In the genomic region with DNA sequence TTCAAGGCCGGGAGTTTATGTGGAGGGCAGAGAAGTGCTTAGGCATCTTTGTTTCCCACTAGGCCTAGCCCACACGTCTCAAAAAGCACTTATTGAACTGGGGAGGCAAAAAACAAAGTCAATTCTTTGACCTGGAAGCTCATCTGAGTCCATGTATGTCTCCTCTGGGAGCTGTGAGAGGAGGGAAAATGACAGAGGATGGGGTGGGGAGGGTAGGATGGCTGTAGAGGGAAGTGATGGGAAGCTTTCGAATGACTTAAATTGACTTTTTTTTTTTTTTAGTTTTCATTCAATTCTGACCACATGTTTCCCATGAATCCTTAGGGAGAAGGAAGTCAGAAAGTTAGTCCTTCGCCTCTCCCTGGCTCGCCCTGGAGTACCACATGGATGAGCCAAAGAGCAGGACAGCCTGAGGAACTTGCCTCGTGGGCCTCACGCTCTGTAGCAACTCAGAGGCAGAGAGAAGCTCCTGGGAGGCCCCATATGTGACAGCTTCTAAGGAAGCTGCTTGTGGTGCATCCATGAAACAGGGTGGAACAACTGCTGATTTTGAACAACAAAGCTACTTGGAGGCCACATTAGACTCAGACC, we compare ENCODE assay signal across 17 cellular contexts. TPM values are rescaled to one million over a fixed set of nuclear protein-coding genes. Genes with fewer than 3 reads are reported as not detected.
DNase-seq lines count a peak whose midpoint lies in the region; ATAC-seq and TF ChIP-seq lines count a peak whose summit lies in the region.
"Had no signal": no experiment of that assay in that cellular context is flagged by ENCODE, and none has a peak within 500 bp of the region (broad histone marks: within the 10 kb centered on the region; RNA-seq: fewer than 3 reads in every experiment).

No MANE protein-coding gene starts in this region.

- no peak overlapping the region; the same call in 1 of the 2 replicates for H3K14ac ChIP-seq in H9 (ENCODE audit: insufficient read depth, low read length)

- H3K79me2 ChIP-seq in GM23338 (replicated peaks; ENCODE audit: insufficient read depth) (peaks cover 17% of the 10 kb centered on the region; the same call in 1 of the 2 replicates), H9 (ENCODE audit: insufficient read depth, low read length) (no peaks in the 10 kb centered on the region)

- H2AFZ ChIP-seq in GM23338 = no peak overlapping the region
- no peak overlapping the region for H2AFZ ChIP-seq in H9 (ENCODE audit: low read length)

- no peaks in the 10 kb centered on the region for H3K9me2 ChIP-seq in GM23338 (ENCODE audit: insufficient read depth)

- H3K36me3 Mint-ChIP-seq in GM23338 (ENCODE audit: low read depth) = peaks cover 5% of the 10 kb centered on the region; the same call in 2 of the 3 replicates
- H3K36me3 Mint-ChIP-seq in H9 (ENCODE audit: insufficient read depth in 1 of 3, low read depth in 3 of 3) = peaks cover 0 to 9% (median 8%) of the 10 kb centered on the region in 3 experiments; a peak in 3 of 7 replicates
- H3K36me3 Mint-ChIP-seq in glutamatergic neuron (ENCODE audit: unreplicated experiment) = no peaks in the 10 kb centered on the region
- peaks cover 6% of the 10 kb centered on the region for H3K36me3 Mint-ChIP-seq in nephron progenitor cell (ENCODE audit: low read depth)
- H3K36me3 Mint-ChIP-seq in effector memory CD8-positive, alpha-beta T cell (ENCODE audit: insufficient read depth) = peaks cover 2% of the 10 kb centered on the region
- H3K36me3 Mint-ChIP-seq: CD8-positive, alpha-beta memory T cell had no signal

- H3K9ac ChIP-seq in H9 (ENCODE audit: extremely low read depth, insufficient read length, low read length) = no peak overlapping the region
- H3K9ac ChIP-seq: BLaER1 had no signal

- no peak overlapping the region for H3K4me2 ChIP-seq in GM23338
- H3K4me2 ChIP-seq in H9 (ENCODE audit: insufficient read depth, insufficient read length, low read length) = no peak overlapping the region
- H3K4me2 ChIP-seq: A549, BLaER1 had no signal

- H2BK20ac ChIP-seq in H9 (ENCODE audit: low read depth, low read length, poor library complexity, severe bottlenecking) = no peak overlapping the region

- H3K79me1 ChIP-seq in H9 (ENCODE audit: insufficient read depth, low read depth, low read length, poor library complexity, severe bottlenecking) = no peaks in the 10 kb centered on the region

- H3K4me1 ChIP-seq in GM23338 (ENCODE audit: insufficient read depth) = peaks cover 52% of the 10 kb centered on the region
- peaks cover 2% of the 10 kb centered on the region; the same call in 1 of the 2 replicates for H3K4me1 ChIP-seq in H9 (ENCODE audit: insufficient read depth, low read length)
- H3K4me1 ChIP-seq: A549 had no signal

- H3K27me3 Mint-ChIP-seq in GM23338 (ENCODE audit: insufficient read depth, low read depth, poor library complexity) = peaks cover 5% of the 10 kb centered on the region
- no peaks in the 10 kb centered on the region; the same call in 1 of the 2 replicates for H3K27me3 Mint-ChIP-seq in H9 (ENCODE audit: low read depth)
- H3K27me3 Mint-ChIP-seq in glutamatergic neuron (ENCODE audit: unreplicated experiment) = peaks cover 2% of the 10 kb centered on the region
- H3K27me3 Mint-ChIP-seq in nephron progenitor cell (ENCODE audit: low read depth, poor library complexity) = no peaks in the 10 kb centered on the region
- no peaks in the 10 kb centered on the region for H3K27me3 Mint-ChIP-seq in effector memory CD8-positive, alpha-beta T cell

- H2BK5ac ChIP-seq in H9 (ENCODE audit: insufficient read length, low read length) = no peak overlapping the region

- no peak overlapping the region for H3K4ac ChIP-seq in H9 (ENCODE audit: low read depth, low read length)

- no CpG with 5 or more reads among the region's 7 CpGs for WGBS in H9 (ENCODE audit: extremely low coverage, insufficient read length, low lambda C conversion rate)

- H3K23me2 ChIP-seq in H9 (ENCODE audit: insufficient read length, low read depth, low read length, poor library complexity, severe bottlenecking) = no peaks in the 10 kb centered on the region

- no peak overlapping the region for H3T11ph ChIP-seq in H9 (ENCODE audit: low read length)

- TF ChIP-seq CTCF in GM23338 (conservative IDR thresholded peaks at IDR 0.05; ENCODE audit: low read depth in 2 of 2) = no peak
- no peak for TF ChIP-seq CTCF in H9 (conservative IDR thresholded peaks at IDR 0.05)
- no peak for TF ChIP-seq CTCF in glutamatergic neuron (IDR thresholded peaks at IDR 0.05; ENCODE audit: partially characterized antibody, unreplicated experiment)
- TF ChIP-seq CTCF in nephron progenitor cell (IDR thresholded peaks at IDR 0.05) = no peak

- H3K36me3 ChIP-seq in GM23338 (ENCODE audit: insufficient read depth) (no peaks in the 10 kb centered on the region), H7 (replicated peaks; ENCODE audit: control insufficient read depth, insufficient read depth, low read length) (no peaks in the 10 kb centered on the region)
- H3K36me3 ChIP-seq: BLaER1, HAP-1 had no signal

- H2BK12ac ChIP-seq in H9 (ENCODE audit: insufficient read length, low read depth, low read length) = no peak overlapping the region

- H3K9me3 ChIP-seq in H9 (ENCODE audit: control insufficient read depth, low read depth, low read length) = peaks cover 34% of the 10 kb centered on the region
- H3K9me3 ChIP-seq: A549, Caco-2, HAP-1 had no signal

- H3K27ac Mint-ChIP-seq in GM23338 (0 out of 2 replicates have a peak overlapping the region, but pooled peaks have one; percentile 21), H9 (peak overlapping the region in 2 of 3 experiments; percentile 85 to 87; a peak in 2 of 7 replicates), glutamatergic neuron (ENCODE audit: unreplicated experiment) (peak overlapping the region; percentile 72), nephron progenitor cell (peak overlapping the region; percentile 81)
- H3K27ac Mint-ChIP-seq in effector memory CD8-positive, alpha-beta T cell = no peak overlapping the region
- H3K27ac Mint-ChIP-seq: HFFc6 had no signal

- no peak overlapping the region for H3K56ac ChIP-seq in H9 (ENCODE audit: insufficient read length, low read depth, low read length)

- H2AK5ac ChIP-seq in H9 (ENCODE audit: insufficient read length, low read length) = no peak overlapping the region

- H3K27ac ChIP-seq in GM23338 (ENCODE audit: low read depth) (no peak overlapping the region), H9 (ENCODE audit: insufficient read length, low read depth, low read length) (no peak overlapping the region)
- H3K27ac ChIP-seq: A549, BLaER1, HL-60 had no signal

- no peak overlapping the region for H4K5ac ChIP-seq in H9 (ENCODE audit: insufficient read length, low read depth, low read length)

- no peaks in the 10 kb centered on the region for H4K20me1 ChIP-seq in GM23338 (replicated peaks; ENCODE audit: insufficient read depth)
- no peaks in the 10 kb centered on the region for H4K20me1 ChIP-seq in H9 (ENCODE audit: control insufficient read depth, insufficient read depth, insufficient read length)
- H4K20me1 ChIP-seq: BLaER1 had no signal

- no peak overlapping the region for H3K23ac ChIP-seq in H9 (ENCODE audit: insufficient read length, low read depth, low read length)

- no peak overlapping the region for H2BK120ac ChIP-seq in H9 (ENCODE audit: low read depth, low read length, poor library complexity, severe bottlenecking)

- H3K9me3 Mint-ChIP-seq in GM23338 (no peaks in the 10 kb centered on the region; the same call in 2 of the 3 replicates), H9 (peaks cover 66 to 78% of the 10 kb centered on the region in 2 experiments), glutamatergic neuron (ENCODE audit: unreplicated experiment) (peaks cover 2% of the 10 kb centered on the region), nephron progenitor cell (peaks cover 57% of the 10 kb centered on the region)
- H3K9me3 Mint-ChIP-seq in effector memory CD8-positive, alpha-beta T cell = no peaks in the 10 kb centered on the region
- H3K9me3 Mint-ChIP-seq: HFFc6 had no signal

- no peak overlapping the region for H4K8ac ChIP-seq in H9 (replicated peaks; ENCODE audit: insufficient read length, low read depth, low read length)

- peaks cover 66% of the 10 kb centered on the region for H3K4me1 Mint-ChIP-seq in GM23338
- H3K4me1 Mint-ChIP-seq in H9 = peaks cover 60 to 65% of the 10 kb centered on the region in 2 experiments
- H3K4me1 Mint-ChIP-seq in glutamatergic neuron (ENCODE audit: low read depth, unreplicated experiment) = peaks cover 24% of the 10 kb centered on the region
- peaks cover 61% of the 10 kb centered on the region for H3K4me1 Mint-ChIP-seq in nephron progenitor cell
- no peaks in the 10 kb centered on the region for H3K4me1 Mint-ChIP-seq in effector memory CD8-positive, alpha-beta T cell (ENCODE audit: low read depth in 2 of 2)
- H3K4me1 Mint-ChIP-seq: CD8-positive, alpha-beta memory T cell had no signal

- H3K4me3 Mint-ChIP-seq in GM23338 = no peak overlapping the region
- no peak overlapping the region; a peak in 1 of 5 replicates for H3K4me3 Mint-ChIP-seq in H9
- H3K4me3 Mint-ChIP-seq in glutamatergic neuron (ENCODE audit: unreplicated experiment) = peak overlapping the region; percentile 49
- H3K4me3 Mint-ChIP-seq in nephron progenitor cell = no peak overlapping the region
- H3K4me3 Mint-ChIP-seq in effector memory CD8-positive, alpha-beta T cell = no peak overlapping the region
- H3K4me3 Mint-ChIP-seq: CD8-positive, alpha-beta memory T cell; HFFc6 had no signal

- no peak overlapping the region for H2BK15ac ChIP-seq in H9 (ENCODE audit: low read depth, low read length)

- no peak overlapping the region for H4K91ac ChIP-seq in H9 (ENCODE audit: insufficient read length, low read depth, low read length)

- no peak for DNase-seq in GM23338 (ENCODE audit: low spot score)
- DNase-seq in H9 = no peak
- DNase-seq in glutamatergic neuron = no peak
- DNase-seq in nephron progenitor cell = no peak
- DNase-seq in effector memory CD8-positive, alpha-beta T cell = no peak
- DNase-seq in H7 = no peak
- DNase-seq in NCI-H2196 (lab: John Stamatoyannopoulos, UW; ENCODE audit: unreplicated experiment) = no peak
- DNase-seq in NCI-H1105 (lab: John Stamatoyannopoulos, UW) = no peak
- DNase-seq: Caco-2; CD8-positive, alpha-beta memory T cell; DMS53; GF-D8; HFFc6 had no signal

- H3K27me3 ChIP-seq in GM23338 (ENCODE audit: insufficient read depth) (no peaks in the 10 kb centered on the region), H9 (ENCODE audit: insufficient read depth, low read length) (no peaks in the 10 kb centered on the region), H7 (ENCODE audit: control insufficient read depth, insufficient read depth, low read length) (no peaks in the 10 kb centered on the region)

- H3K4me3 ChIP-seq in GM23338 (no peak overlapping the region), H7 (ENCODE audit: insufficient read depth, low read depth, low read length) (no peak overlapping the region)
- H3K4me3 ChIP-seq: A549, BLaER1, HAP-1 had no signal

- no peaks in the 10 kb centered on the region; the same call in 1 of the 2 replicates for H3F3A ChIP-seq in GM23338 (replicated peaks; ENCODE audit: low read depth)

- ATAC-seq in GM23338 = no peak
- no peak for ATAC-seq in effector memory CD8-positive, alpha-beta T cell (replicated peaks)
- ATAC-seq: A549 had no signal

- H3K18ac ChIP-seq in H9 (ENCODE audit: insufficient read length, low read depth, low read length) = no peak overlapping the region

RNA-seq across cellular contexts. Expression of gene NHSL2, which starts 45.0 kb away (rescaled TPM):
- total RNA-seq in GM23338 (2014; rRNA removed; shearing (Covaris generic)) = 7.0 and 9.5 TPM in 2 replicates
- 3.7 and 4.7 TPM in 2 replicates for polyA plus RNA-seq in GM23338 (2016; fragmentation: Nextera tagmentation; extraction: Ambion mirVana)
- total RNA-seq in H9 (2021) = 5.7 and 6.4 TPM in 2 replicates
- 7.3 TPM for total RNA-seq in glutamatergic neuron (ENCODE audit: unreplicated experiment)
- total RNA-seq in H7 (2014; rRNA removed; shearing (Covaris generic)) = 3.7 and 7.5 TPM in 2 replicates

Comparison
In these comparisons a context has a peak if more than half of its experiments do, and no peak if none do; other contexts are left out.
1. H3K27ac Mint-ChIP-seq: peak in GM23338 (single experiment), H9 (2 of 3), glutamatergic neuron (single experiment) and nephron progenitor cell (single experiment); none in effector memory CD8-positive, alpha-beta T cell (0 of 2).